In genomic region chr19:46599716-46600392, GRCh38 we compare ENCODE assay signal across 9 cellular contexts. TPM values are rescaled to one million over a fixed set of nuclear protein-coding genes. Genes with fewer than 3 reads are reported as not detected.
DNase-seq lines count a peak whose midpoint lies in the region; ATAC-seq, FAIRE-seq and TF ChIP-seq lines count a peak whose summit lies in the region.
"Had no signal": no experiment of that assay in that cellular context is flagged by ENCODE, and none has a peak within 500 bp of the region (broad histone marks: within the 10 kb centered on the region; RNA-seq: fewer than 3 reads in every experiment).

No MANE protein-coding gene starts in this region.

- TF ChIP-seq CTCF in ascending aorta (IDR thresholded peaks at IDR 0.05) (no peak), left lung (IDR thresholded peaks at IDR 0.05) (no peak), thyroid gland (IDR thresholded peaks at IDR 0.05) (no peak)

- no peak for FAIRE-seq in RCC 7860 (lab: Jason Lieb, UNC)

- H3K9me3 ChIP-seq in ascending aorta: no peaks in the 10 kb centered on the region
- peaks cover 0 to 10% of the 10 kb centered on the region in 2 donors for H3K9me3 ChIP-seq in left lung
- H3K9me3 ChIP-seq in thyroid gland: no peaks in the 10 kb centered on the region

- peak overlapping the region; percentile 95 for H3K4me3 Mint-ChIP-seq in activated T-cell treated with anti-CD3 and anti-CD28 coated beads, Interleukin-2, amount 50 U/mL, for 4 hours

- no peak for ATAC-seq in activated T-cell treated with anti-CD3 and anti-CD28 coated beads, Interleukin-2, amount 50 U/mL, for 4 hours
- ATAC-seq in left lung (no peak), HG03159 (IDR thresholded peaks at IDR 0.05; ENCODE audit: unreplicated experiment) (no peak)

- H3K36me3 ChIP-seq in ascending aorta (no peaks in the 10 kb centered on the region), left lung (no peaks in the 10 kb centered on the region), thyroid gland (no peaks in the 10 kb centered on the region)

- H3K4me1 ChIP-seq in ascending aorta: peaks cover 5 to 23% of the 10 kb centered on the region in 2 donors
- peaks cover 14 to 33% of the 10 kb centered on the region in 2 donors for H3K4me1 ChIP-seq in left lung
- peaks cover 19 to 29% of the 10 kb centered on the region in 2 donors for H3K4me1 ChIP-seq in thyroid gland

- 64 to 66% methylated on average over 9 of the region's 9 CpGs for WGBS in thyroid gland, 2 donors

- H3K9me3 Mint-ChIP-seq in activated T-cell treated with anti-CD3 and anti-CD28 coated beads, Interleukin-2, amount 50 U/mL, for 4 hours: peaks cover 11% of the 10 kb centered on the region

- H3K27ac ChIP-seq in ascending aorta (peak overlapping the region; percentile 93 to 98), left lung (peak overlapping the region; percentile 96 to 99), thyroid gland (peak overlapping the region; percentile 95 to 99 (median 97))

- intact Hi-C loops in ascending aorta (cut with DNase I): loop anchor here (2.0 to 10.0 kb wide), 3 partner anchors 25 to 251 kb away; partner anchors contain the start of genes AP2S1 and PTGIR
- intact Hi-C loops in left lung (cut with DNase I): no loop called here
- intact Hi-C loops in thyroid gland (cut with DNase I): loop anchor here (5.0 kb wide), 1 partner anchor 62 kb away; the partner anchor contains the start of gene DACT3

- H3K4me1 Mint-ChIP-seq in activated T-cell treated with anti-CD3 and anti-CD28 coated beads, Interleukin-2, amount 50 U/mL, for 4 hours (ENCODE audit: low read depth): peaks cover 27% of the 10 kb centered on the region

- H3K27me3 ChIP-seq in ascending aorta (no peaks in the 10 kb centered on the region), left lung (no peaks in the 10 kb centered on the region), thyroid gland (no peaks in the 10 kb centered on the region)

- H3K4me3 ChIP-seq in ascending aorta (peak overlapping the region; percentile 88), left lung (peak overlapping the region; percentile 97 to 99), thyroid gland (replicated peaks in 1 of 3) (peak overlapping the region; percentile 16 to 97 (median 92))

- no peaks in the 10 kb centered on the region for H3K36me3 Mint-ChIP-seq in activated T-cell treated with anti-CD3 and anti-CD28 coated beads, Interleukin-2, amount 50 U/mL, for 4 hours (ENCODE audit: insufficient read depth)

- no peak for DNase-seq in activated T-cell treated with anti-CD3 and anti-CD28 coated beads, Interleukin-2, amount 50 U/mL, for 4 hours
- DNase-seq in activated T-cell treated with anti-CD3 and anti-CD28 coated beads for 4 hours (no peak), ascending aorta (ENCODE audit: low spot score in 2 of 2) (no peak), left lung (no peak), thyroid gland (no peak), NCI-H2227 (lab: John Stamatoyannopoulos, UW; ENCODE audit: unreplicated experiment) (no peak), RCC 7860 (ENCODE audit: low spot score) (no peak)

- H3K27me3 Mint-ChIP-seq in activated T-cell treated with anti-CD3 and anti-CD28 coated beads, Interleukin-2, amount 50 U/mL, for 4 hours (ENCODE audit: low read depth): no peaks in the 10 kb centered on the region

- no peak for TF ChIP-seq POLR2A in thyroid gland (IDR thresholded peaks at IDR 0.05)

RNA-seq across cellular contexts. Expression of gene CALM3, which starts 1.3 kb away (rescaled TPM):
- total RNA-seq in activated T-cell treated with anti-CD3 and anti-CD28 coated beads, Interleukin-2, amount 50 U/mL, for 4 hours: 100 to 1,000 TPM; 237 to 257 (median 239) TPM
- total RNA-seq in ascending aorta: 159 TPM
- total RNA-seq in left lung: 100 to 1,000 TPM; 178 to 225 TPM
- 100 to 1,000 TPM; 108 to 190 (median 155) TPM for total RNA-seq in thyroid gland

RNA-seq across cellular contexts. Expression of gene PTGIR, which starts 25.0 kb away (rescaled TPM):
- 1 to 10 TPM; 2.2 to 5.8 (median 4.3) TPM for total RNA-seq in activated T-cell treated with anti-CD3 and anti-CD28 coated beads, Interleukin-2, amount 50 U/mL, for 4 hours
- total RNA-seq in ascending aorta (120 TPM), left lung (10 to 100 TPM in 1 of 2 donors, 1 to 10 TPM in 1; 9.8 to 12.1 TPM), thyroid gland (10 to 100 TPM in 2 of 4 donors, 1 to 10 TPM in 2; 9.0 to 21.9 (median 12.7) TPM)
- total RNA-seq: renal cortical epithelial cell had no signal

RNA-seq across cellular contexts. Expression of gene GNG8, which starts 36.1 kb away (rescaled TPM):
- total RNA-seq in activated T-cell treated with anti-CD3 and anti-CD28 coated beads, Interleukin-2, amount 50 U/mL, for 4 hours: 1 to 10 TPM; 1.5 to 2.6 (median 2.4) TPM
- total RNA-seq in ascending aorta (not detected), left lung (not detected), thyroid gland (not detected)
- total RNA-seq: renal cortical epithelial cell had no signal

Comparison
In these comparisons a context has a peak if more than half of its experiments do, and no peak if none do; other contexts are left out.
1. intact Hi-C loops: an anchor here in ascending aorta (2.0 to 10.0 kb wide) and thyroid gland (5.0 kb wide); none called in left lung.